ENCODE assay signal across 16 cellular contexts in the genomic region with DNA sequence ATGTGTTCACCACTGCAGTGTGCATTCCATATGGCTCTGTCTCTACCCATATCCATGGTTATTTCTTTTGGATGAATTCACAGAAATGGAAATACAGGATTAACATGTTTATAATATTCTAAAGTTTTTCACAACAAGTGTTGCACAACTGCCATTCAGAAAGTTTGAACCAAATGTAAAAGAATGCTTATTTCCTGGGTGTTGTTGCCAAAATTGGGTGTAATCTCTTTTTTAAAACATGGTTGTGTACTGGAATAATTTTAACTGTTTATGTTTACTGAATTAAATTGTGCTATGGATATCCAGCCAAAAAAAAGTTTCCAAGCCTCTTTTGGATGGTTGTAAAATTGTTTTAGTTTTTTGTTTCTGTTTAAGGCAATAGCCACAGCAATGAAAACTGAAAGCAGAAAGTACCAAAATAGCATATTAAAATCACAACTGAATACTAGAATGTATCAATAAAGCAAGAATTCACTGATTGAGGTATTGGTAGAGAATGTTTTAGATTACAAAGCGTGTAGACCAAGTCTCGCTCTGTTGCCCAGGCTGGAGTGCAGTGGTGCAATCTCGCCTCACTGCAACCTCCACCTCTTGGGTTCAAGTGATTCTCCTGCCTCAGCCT.
A peak's percentile ranks its signal among the peaks of the same experiment; 100 is the strongest.
DNase-seq lines count a peak whose midpoint lies in the region; ATAC-seq and TF ChIP-seq lines count a peak whose summit lies in the region.
"Had no signal": no experiment of that assay in that cellular context is flagged by ENCODE, and none has a peak within 500 bp of the region (broad histone marks: within the 10 kb centered on the region; RNA-seq: fewer than 3 reads in every experiment).

No MANE protein-coding gene starts in this region.

- no peak overlapping the region for H3K4me3 ChIP-seq in GM12865 (ENCODE audit: low read depth, low read length)
- H3K4me3 ChIP-seq: coronary artery, HAP-1, heart right ventricle had no signal

- DNase-seq in GM12865 (ENCODE audit: low read depth) (peak; percentile 34), NCI-H345 treated with DMSO at 0.1 percent for 48 hours (lab: John Stamatoyannopoulos, UW; ENCODE audit: unreplicated experiment) (no peak), NCI-H146 (lab: John Stamatoyannopoulos, UW) (no peak), putamen (ENCODE audit: low spot score) (no peak)
- DNase-seq in activated naive CD4-positive, alpha-beta T cell (lab: John Stamatoyannopoulos, UW): no peak
- DNase-seq: 8988T; activated naive CD8-positive, alpha-beta T cell treated with anti-CD3 and anti-CD28 coated beads, Interleukin-2, amount 10 ng/mL, durations not matched to agents 7 days and 5 days; heart right ventricle; NCI-H2081; NCI-H510A; T1000 had no signal

- peak; percentile 69 for ATAC-seq in GM19351 (IDR thresholded peaks at IDR 0.05; ENCODE audit: unreplicated experiment)
- peak; percentile 48 for ATAC-seq in HG02763 (IDR thresholded peaks at IDR 0.05; ENCODE audit: unreplicated experiment)
- ATAC-seq in HG03442 (IDR thresholded peaks at IDR 0.05; ENCODE audit: unreplicated experiment): peak; percentile 57
- ATAC-seq: heart right ventricle had no signal

- TF ChIP-seq CTCF in GM12865 (IDR thresholded peaks at IDR 0.05; ENCODE audit: insufficient read depth, low read depth, low read length, missing control alignments): no peak
